8 cellular contexts compared by ENCODE assay signal in the genomic region with DNA sequence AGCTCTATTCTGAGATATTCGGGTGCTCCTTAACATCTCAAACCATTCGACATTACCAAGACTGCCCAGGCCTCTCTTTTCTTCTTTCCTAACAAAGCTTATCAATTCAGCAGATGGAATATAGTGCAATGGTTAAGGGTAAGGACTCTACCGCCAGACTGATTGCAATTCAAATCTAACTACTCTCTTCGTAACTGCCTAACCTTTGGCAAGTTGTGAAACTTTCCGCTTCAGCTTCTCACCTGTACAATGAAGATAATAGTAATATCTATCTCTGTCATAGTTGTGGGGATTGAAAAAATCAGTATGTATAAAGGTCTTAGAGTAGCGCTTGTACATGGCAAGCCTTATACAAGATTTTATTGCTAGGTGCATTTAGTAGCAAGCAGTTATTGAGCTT. TPM values are rescaled to one million over a fixed set of nuclear protein-coding genes. Genes with fewer than 3 reads are reported as not detected.
A peak's percentile ranks its signal among the peaks of the same experiment; 100 is the strongest.
DNase-seq lines count a peak whose midpoint lies in the region; ATAC-seq lines count a peak whose summit lies in the region.

No MANE protein-coding gene starts in this region.

- peaks cover 6% of the 10 kb centered on the region; the same call in 1 of the 2 replicates for H3K4me1 ChIP-seq in iPS-20b (ENCODE audit: insufficient read depth, low read length)
- H3K4me1 ChIP-seq in subcutaneous abdominal adipose tissue (ENCODE audit: control insufficient read depth in 5 of 5, insufficient read depth in 5 of 5, low read length in 5 of 5), result peaks cover 3 to 43% (median 34%) of the 10 kb centered on the region in 5 donors

- H3K4me3 ChIP-seq in iPS-20b (ENCODE audit: low read length), result peak overlapping the region; percentile 94
- H3K4me3 ChIP-seq in subcutaneous abdominal adipose tissue (ENCODE audit: low read depth in 1 of 5, low read length in 5 of 5), result peak overlapping the region; percentile 77 to 97 (median 92)

- no peak for ATAC-seq in HG03571 (IDR thresholded peaks at IDR 0.05; ENCODE audit: unreplicated experiment)

- no peaks in the 10 kb centered on the region for H3K27me3 ChIP-seq in iPS-20b (ENCODE audit: insufficient read depth, low read length)
- no peaks in the 10 kb centered on the region for H3K27me3 ChIP-seq in subcutaneous abdominal adipose tissue (ENCODE audit: control insufficient read depth in 5 of 5, insufficient read depth in 4 of 5, low read length in 5 of 5)

- DNase-seq in T-helper 1 cell, result no peak
- no peak for DNase-seq in activated CD4-positive, alpha-beta memory T cell treated with anti-CD3 and anti-CD28 coated beads for 36 hours
- no peak for DNase-seq in stimulated activated CD4-positive, alpha-beta T cell treated with anti-CD3 and anti-CD28 coated beads, Interleukin-4, amount 100 ng/mL, for 4 hours
- no peak for DNase-seq in H4 (ENCODE audit: low spot score)

- POLR2A ChIA-PET in activated CD4-positive, alpha-beta memory T cell treated with anti-CD3 and anti-CD28 coated beads for 36 hours (lab: Charles Lee), result interaction anchor here (0.6 to 1.2 kb wide), 5 partner anchors 9 to 1207 kb away, joined by 3 to 5 read pairs (median 3); partner anchors contain the start of gene DNAJC13

- H3K9ac ChIP-seq in iPS-20b (ENCODE audit: low read depth, low read length), result peak overlapping the region; percentile 82
- H3K9ac ChIP-seq in subcutaneous abdominal adipose tissue (ENCODE audit: low read length in 5 of 5), result peak overlapping the region; percentile 69 to 93 (median 89)

- CTCF ChIA-PET in activated CD4-positive, alpha-beta memory T cell treated with anti-CD3 and anti-CD28 coated beads for 36 hours (lab: Charles Lee), result interaction anchor here (0.6 to 1.7 kb wide), 4 partner anchors 9 to 125 kb away, joined by 3 to 9 read pairs (median 4); no protein-coding TSS in a partner anchor

- H3K36me3 ChIP-seq in iPS-20b (ENCODE audit: insufficient read depth, low read depth, low read length) (no peaks in the 10 kb centered on the region), subcutaneous abdominal adipose tissue (ENCODE audit: control insufficient read depth in 5 of 5, insufficient read depth in 5 of 5, low read length in 5 of 5) (no peaks in the 10 kb centered on the region)

- H3K9me3 Mint-ChIP-seq in T-helper 1 cell treated with Interleukin-12 subunit alpha and Interleukin-12 subunit beta and Interleukin-4 antibody, amounts not matched to agents 30 μg/mL and 1 μg/mL, for 36 hours, result no peaks in the 10 kb centered on the region
- no peaks in the 10 kb centered on the region for H3K9me3 Mint-ChIP-seq in activated CD4-positive, alpha-beta memory T cell treated with anti-CD3 and anti-CD28 coated beads for 36 hours

- H3K4me1 Mint-ChIP-seq in T-helper 1 cell treated with Interleukin-12 subunit alpha and Interleukin-12 subunit beta and Interleukin-4 antibody, amounts not matched to agents 30 μg/mL and 1 μg/mL, for 36 hours (ENCODE audit: low read depth), result peaks cover 32% of the 10 kb centered on the region
- peaks cover 47% of the 10 kb centered on the region for H3K4me1 Mint-ChIP-seq in activated CD4-positive, alpha-beta memory T cell treated with anti-CD3 and anti-CD28 coated beads for 36 hours (ENCODE audit: low read depth)

- H3K9me3 ChIP-seq in iPS-20b (ENCODE audit: insufficient read depth, low read depth, low read length) (no peaks in the 10 kb centered on the region), subcutaneous abdominal adipose tissue (ENCODE audit: control insufficient read depth in 5 of 5, low read length in 5 of 5) (no peaks in the 10 kb centered on the region)

- peak overlapping the region; percentile 96 for H3K4me3 Mint-ChIP-seq in T-helper 1 cell treated with Interleukin-12 subunit alpha and Interleukin-12 subunit beta and Interleukin-4 antibody, amounts not matched to agents 30 μg/mL and 1 μg/mL, for 36 hours
- H3K4me3 Mint-ChIP-seq in activated CD4-positive, alpha-beta memory T cell treated with anti-CD3 and anti-CD28 coated beads for 36 hours, result peak overlapping the region; percentile 93

- H3K27ac ChIP-seq in iPS-20b (ENCODE audit: low read length) (no peak overlapping the region), subcutaneous abdominal adipose tissue (ENCODE audit: low read depth, low read length) (peak overlapping the region; percentile 92)

- no peaks in the 10 kb centered on the region for H3K27me3 Mint-ChIP-seq in T-helper 1 cell treated with Interleukin-12 subunit alpha and Interleukin-12 subunit beta and Interleukin-4 antibody, amounts not matched to agents 30 μg/mL and 1 μg/mL, for 36 hours (ENCODE audit: low read depth)
- H3K27me3 Mint-ChIP-seq in activated CD4-positive, alpha-beta memory T cell treated with anti-CD3 and anti-CD28 coated beads for 36 hours, result no peaks in the 10 kb centered on the region

- peaks cover 7% of the 10 kb centered on the region for H3K36me3 Mint-ChIP-seq in T-helper 1 cell treated with Interleukin-12 subunit alpha and Interleukin-12 subunit beta and Interleukin-4 antibody, amounts not matched to agents 30 μg/mL and 1 μg/mL, for 36 hours (ENCODE audit: low read depth)
- H3K36me3 Mint-ChIP-seq in activated CD4-positive, alpha-beta memory T cell treated with anti-CD3 and anti-CD28 coated beads for 36 hours, result peaks cover 9% of the 10 kb centered on the region

- intact Hi-C loops in activated CD4-positive, alpha-beta memory T cell treated with anti-CD3 and anti-CD28 coated beads for 36 hours (cut with micrococcal nuclease), result loop anchor here (5.0 kb wide), 1 partner anchor 244 kb away; the partner anchor contains the start of gene DNAJC13

- peak overlapping the region; percentile 97 for H3K27ac Mint-ChIP-seq in T-helper 1 cell treated with Interleukin-12 subunit alpha and Interleukin-12 subunit beta and Interleukin-4 antibody, amounts not matched to agents 30 μg/mL and 1 μg/mL, for 36 hours
- H3K27ac Mint-ChIP-seq in activated CD4-positive, alpha-beta memory T cell treated with anti-CD3 and anti-CD28 coated beads for 36 hours, result peak overlapping the region; percentile 88

RNA-seq across cellular contexts. Expression of gene UBA5, which starts 1.0 kb away (rescaled TPM):
- total RNA-seq in activated CD4-positive, alpha-beta memory T cell treated with anti-CD3 and anti-CD28 coated beads for 36 hours, result 10 to 100 TPM; 50.4 to 58.3 TPM
- 28.7 and 35.0 TPM in 2 replicates for total RNA-seq in H4 (2014; rRNA removed; shearing (Covaris generic))

RNA-seq across cellular contexts. Expression of gene ACAD11, which starts 1.5 kb away (rescaled TPM):
- 10 to 100 TPM; 11.2 to 13.8 TPM for total RNA-seq in activated CD4-positive, alpha-beta memory T cell treated with anti-CD3 and anti-CD28 coated beads for 36 hours
- 10.4 and 11.8 TPM in 2 replicates for total RNA-seq in H4 (2014; rRNA removed; shearing (Covaris generic))
